In genomic region chr22:33328789-33329296, GRCh38 we compare ENCODE assay signal across 13 cellular contexts.
DNase-seq lines count a peak whose midpoint lies in the region; ATAC-seq and TF ChIP-seq lines count a peak whose summit lies in the region.
"Had no signal": no experiment of that assay in that cellular context is flagged by ENCODE, and none has a peak within 500 bp of the region (broad histone marks: within the 10 kb centered on the region; RNA-seq: fewer than 3 reads in every experiment).

No MANE protein-coding gene starts in this region.

- H3K36me3 Mint-ChIP-seq in GM23338 (ENCODE audit: low read depth) (peaks cover 16% of the 10 kb centered on the region), mesothelial cell of epicardium (peaks cover 4% of the 10 kb centered on the region)
- H3K36me3 Mint-ChIP-seq in stimulated activated naive B cell treated with anti-CD40 and anti-IgM and Interleukin-4, amounts not matched to agents 10 μg/mL and 1 μg/mL and 100 μg/mL, for 72 hours = peaks cover 21 to 28% of the 10 kb centered on the region in 2 donors

- no peak for ATAC-seq in GM23338
- peak; percentile 15 to 33 for ATAC-seq in stimulated activated naive B cell treated with anti-CD40 and anti-IgM and Interleukin-4, amounts not matched to agents 10 μg/mL and 1 μg/mL and 100 μg/mL, for 72 hours (replicated peaks)
- ATAC-seq: activated T-cell treated with anti-CD3 and anti-CD28 coated beads, Interleukin-2, amount 50 U/mL, for 4 hours; heart left ventricle had no signal

- no peaks in the 10 kb centered on the region; the same call in 1 of the 2 replicates for H4K20me1 ChIP-seq in GM23338 (replicated peaks; ENCODE audit: insufficient read depth)

- H3F3A ChIP-seq in GM23338 (replicated peaks; ENCODE audit: low read depth) = no peaks in the 10 kb centered on the region

- H3K79me2 ChIP-seq in GM23338 (replicated peaks; ENCODE audit: insufficient read depth) = no peaks in the 10 kb centered on the region

- peak; percentile 8 for DNase-seq in GM23338 (ENCODE audit: low spot score)
- DNase-seq in T1000 (lab: John Stamatoyannopoulos, UW) = peak; percentile 42
- peak; percentile 43 for DNase-seq in hepatic stellate cell (ENCODE audit: low spot score)
- no peak for DNase-seq in stimulated activated naive B cell treated with anti-CD40 and anti-IgM and Interleukin-4, amounts not matched to agents 10 μg/mL and 1 μg/mL and 100 μg/mL, for 72 hours
- no peak for DNase-seq in mesothelial cell of epicardium (ENCODE audit: low spot score in 2 of 2, unreplicated experiment in 2 of 2)
- DNase-seq in NOMO-1 (lab: John Stamatoyannopoulos, UW; ENCODE audit: unreplicated experiment in 2 of 2) = no peak
- DNase-seq in activated CD4-positive, alpha-beta T cell treated with anti-CD3 and anti-CD28 coated beads for 1 hour = no peak
- no peak for DNase-seq in NCI-H2171 treated with DMSO at 0.1 percent for 48 hours (lab: John Stamatoyannopoulos, UW)
- DNase-seq: activated T-cell treated with anti-CD3 and anti-CD28 coated beads, Interleukin-2, amount 50 U/mL, for 4 hours; heart left ventricle; NCI-H1930; Peyer's patch had no signal

- 0 out of 2 replicates have a peak, but pooled peaks cover 3% of the 10 kb centered on the region for H3K4me1 ChIP-seq in GM23338 (ENCODE audit: insufficient read depth)

- no peaks in the 10 kb centered on the region for H3K27me3 ChIP-seq in GM23338 (ENCODE audit: insufficient read depth)
- H3K27me3 ChIP-seq: heart left ventricle, Peyer's patch had no signal

- TF ChIP-seq CTCF in GM23338 (conservative IDR thresholded peaks at IDR 0.05; ENCODE audit: low read depth in 2 of 2) (no peak), mesothelial cell of epicardium (IDR thresholded peaks at IDR 0.05; ENCODE audit: unreplicated experiment) (no peak)

- no peaks in the 10 kb centered on the region for H3K9me2 ChIP-seq in GM23338 (ENCODE audit: insufficient read depth)

- H2AFZ ChIP-seq in GM23338 = no peak overlapping the region

- peaks cover 9% of the 10 kb centered on the region for H3K4me1 Mint-ChIP-seq in GM23338
- H3K4me1 Mint-ChIP-seq in stimulated activated naive B cell treated with anti-CD40 and anti-IgM and Interleukin-4, amounts not matched to agents 10 μg/mL and 1 μg/mL and 100 μg/mL, for 72 hours = peaks cover 39 to 45% of the 10 kb centered on the region in 2 donors
- H3K4me1 Mint-ChIP-seq in mesothelial cell of epicardium = peaks cover 9% of the 10 kb centered on the region

- H3K4me3 Mint-ChIP-seq in GM23338 (no peak overlapping the region), mesothelial cell of epicardium (no peak overlapping the region)
- no peak overlapping the region for H3K4me3 Mint-ChIP-seq in stimulated activated naive B cell treated with anti-CD40 and anti-IgM and Interleukin-4, amounts not matched to agents 10 μg/mL and 1 μg/mL and 100 μg/mL, for 72 hours
- H3K4me3 Mint-ChIP-seq: activated T-cell treated with anti-CD3 and anti-CD28 coated beads, Interleukin-2, amount 50 U/mL, for 4 hours had no signal

- H3K36me3 ChIP-seq in GM23338 (ENCODE audit: insufficient read depth) = no peaks in the 10 kb centered on the region
- H3K36me3 ChIP-seq: heart left ventricle, Peyer's patch had no signal

- H3K27me3 Mint-ChIP-seq in GM23338 (ENCODE audit: insufficient read depth, low read depth, poor library complexity) (peaks cover 11% of the 10 kb centered on the region), mesothelial cell of epicardium (ENCODE audit: low read depth) (no peaks in the 10 kb centered on the region)
- no peaks in the 10 kb centered on the region for H3K27me3 Mint-ChIP-seq in stimulated activated naive B cell treated with anti-CD40 and anti-IgM and Interleukin-4, amounts not matched to agents 10 μg/mL and 1 μg/mL and 100 μg/mL, for 72 hours

- H3K27ac ChIP-seq in GM23338 (ENCODE audit: low read depth) = no peak overlapping the region
- H3K27ac ChIP-seq: heart left ventricle, Peyer's patch, skin epidermis had no signal

- H3K27ac Mint-ChIP-seq in GM23338 (no peak overlapping the region), mesothelial cell of epicardium (no peak overlapping the region)
- peak overlapping the region; percentile 14 for H3K27ac Mint-ChIP-seq in stimulated activated naive B cell treated with anti-CD40 and anti-IgM and Interleukin-4, amounts not matched to agents 10 μg/mL and 1 μg/mL and 100 μg/mL, for 72 hours

- no peaks in the 10 kb centered on the region; the same call in 2 of the 3 replicates for H3K9me3 Mint-ChIP-seq in GM23338
- H3K9me3 Mint-ChIP-seq in stimulated activated naive B cell treated with anti-CD40 and anti-IgM and Interleukin-4, amounts not matched to agents 10 μg/mL and 1 μg/mL and 100 μg/mL, for 72 hours = peaks cover 13 to 18% of the 10 kb centered on the region in 2 donors
- H3K9me3 Mint-ChIP-seq in mesothelial cell of epicardium = no peaks in the 10 kb centered on the region

- no peak overlapping the region for H3K4me2 ChIP-seq in GM23338

- H3K4me3 ChIP-seq in GM23338 = no peak overlapping the region
- H3K4me3 ChIP-seq: heart left ventricle, Peyer's patch, skin epidermis had no signal

TF ChIP-seq in GM23338, 12 proteins besides CTCF, POLR2A, EP300 and RAD21:
- TF ChIP-seq CREB1 (CRISPR knock-in tag; IDR thresholded peaks at IDR 0.05; ENCODE audit: low read depth) = no peak
TF ChIP-seq in GM23338: peak in this region for 0.

Comparison
In these comparisons a context has a peak if more than half of its experiments do, and no peak if none do; other contexts are left out.
1. DNase-seq: peak in GM23338 (single experiment), T1000 (single experiment) and hepatic stellate cell (single experiment); none in stimulated activated naive B cell treated with anti-CD40 and anti-IgM and Interleukin-4, amounts not matched to agents 10 μg/mL and 1 μg/mL and 100 μg/mL, for 72 hours (single experiment), mesothelial cell of epicardium (0 of 2), NOMO-1 (0 of 2), activated CD4-positive, alpha-beta T cell treated with anti-CD3 and anti-CD28 coated beads for 1 hour (single experiment) and NCI-H2171 treated with DMSO at 0.1 percent for 48 hours (single experiment).